22 cellular contexts compared by ENCODE assay signal in the genomic region with DNA sequence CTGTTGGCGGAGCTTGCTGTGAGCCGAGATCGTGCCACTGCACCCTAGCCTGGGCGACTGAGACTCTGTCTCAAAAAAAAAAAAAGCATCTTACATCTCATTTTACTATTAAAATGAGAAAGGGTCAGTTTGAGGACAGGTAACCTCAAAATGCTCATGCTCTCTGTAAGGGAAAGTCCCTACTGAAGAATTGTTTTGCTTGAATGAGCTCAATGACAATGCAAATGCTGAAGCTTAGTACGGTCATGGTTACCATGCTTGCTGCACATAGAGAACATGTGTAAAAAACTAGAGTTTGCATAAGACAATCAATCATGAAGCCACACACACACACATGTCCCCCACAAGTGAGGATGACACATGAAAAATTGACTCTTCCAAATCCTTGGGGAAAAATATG.
DNase-seq lines count a peak whose midpoint lies in the region; ATAC-seq, FAIRE-seq and TF ChIP-seq lines count a peak whose summit lies in the region.
"Had no signal": no experiment of that assay in that cellular context is flagged by ENCODE, and none has a peak within 500 bp of the region (broad histone marks: within the 10 kb centered on the region; RNA-seq: fewer than 3 reads in every experiment).

No MANE protein-coding gene starts in this region.

- in situ Hi-C loops in GM23248 (cut with MboI), result no loop called here

- H3F3A ChIP-seq in GM23248 (ENCODE audit: insufficient read depth), result peaks cover 54% of the 10 kb centered on the region

- intact Hi-C loops in naive thymus-derived CD4-positive, alpha-beta T cell (cut with micrococcal nuclease), result no loop called here

- no peaks in the 10 kb centered on the region for H3K27me3 ChIP-seq in GM23248 (replicated peaks; ENCODE audit: insufficient read depth)
- H3K27me3 ChIP-seq in naive thymus-derived CD4-positive, alpha-beta T cell (ENCODE audit: control insufficient read depth in 2 of 2, insufficient read depth in 2 of 2, low read length in 2 of 2), result no peaks in the 10 kb centered on the region
- H3K27me3 ChIP-seq: right atrium auricular region had no signal

- no peak overlapping the region for H3K4me2 ChIP-seq in GM23248 (ENCODE audit: unreplicated experiment)

- H3K9me2 ChIP-seq in GM23248 (ENCODE audit: insufficient read depth), result no peaks in the 10 kb centered on the region

- CTCF ChIA-PET in naive thymus-derived CD4-positive, alpha-beta T cell (lab: Charles Lee), result no interaction called here

- H3K27ac Mint-ChIP-seq in naive thymus-derived CD4-positive, alpha-beta T cell, result no peak overlapping the region
- H3K27ac Mint-ChIP-seq: brain; T-helper 1 cell treated with Interleukin-12 subunit alpha and Interleukin-12 subunit beta and Interleukin-4 antibody, amounts not matched to agents 30 μg/mL and 1 μg/mL, for 36 hours had no signal

- H3K27me3 Mint-ChIP-seq in naive thymus-derived CD4-positive, alpha-beta T cell, result peaks cover 0 to 16% (median 12%) of the 10 kb centered on the region in 5 donors
- H3K27me3 Mint-ChIP-seq: brain had no signal

- H3K27ac ChIP-seq in GM23248, result peak overlapping the region; percentile 100
- H3K27ac ChIP-seq in naive thymus-derived CD4-positive, alpha-beta T cell (ENCODE audit: low read depth, low read length), result no peak overlapping the region
- H3K27ac ChIP-seq: right atrium auricular region had no signal

- ATAC-seq in HG03439 (IDR thresholded peaks at IDR 0.05; ENCODE audit: unreplicated experiment), result peak; percentile 71
- ATAC-seq in naive thymus-derived CD4-positive, alpha-beta T cell, result no peak
- ATAC-seq: esophagus mucosa, Right ventricle myocardium inferior had no signal

- H3K79me2 ChIP-seq in GM23248 (ENCODE audit: insufficient read depth), result no peaks in the 10 kb centered on the region

- no peak for TF ChIP-seq POLR2A in GM12891 (IDR thresholded peaks at IDR 0.05; ENCODE audit: low read depth, low read length)

- no peak for DNase-seq in GM12891 (ENCODE audit: insufficient read length, low spot score)
- DNase-seq in GM23248, result peak; percentile 39
- DNase-seq in germinal center (ENCODE audit: low spot score), result peak; percentile 17
- no peak for DNase-seq in NCI-H1092 treated with DMSO at 0.1 percent for 48 hours (lab: John Stamatoyannopoulos, UW)
- DNase-seq in naive thymus-derived CD4-positive, alpha-beta T cell, result no peak
- DNase-seq in NCI-H2196 treated with DMSO at 0.1 percent for 48 hours (lab: John Stamatoyannopoulos, UW; ENCODE audit: unreplicated experiment), result no peak
- no peak for DNase-seq in ecto neural progenitor cell (ENCODE audit: low spot score)
- DNase-seq: activated CD4-positive, alpha-beta T cell treated with anti-CD3 and anti-CD28 coated beads for 1 hour; activated naive CD4-positive, alpha-beta T cell treated with anti-CD3 and anti-CD28 coated beads, Interleukin-2, amount 50 U/mL, for 16 hours; Caco-2; dermis blood vessel endothelial cell; glutamatergic neuron; IMR-90; NCI-H774 had no signal

- H3K9me3 Mint-ChIP-seq in naive thymus-derived CD4-positive, alpha-beta T cell, result peaks cover 0 to 12% (median 0%) of the 10 kb centered on the region in 11 donors
- H3K9me3 Mint-ChIP-seq: T-helper 1 cell treated with Interleukin-12 subunit alpha and Interleukin-12 subunit beta and Interleukin-4 antibody, amounts not matched to agents 30 μg/mL and 1 μg/mL, for 36 hours had no signal

- POLR2A ChIA-PET in naive thymus-derived CD4-positive, alpha-beta T cell (lab: Charles Lee), result no interaction called here

- no peaks in the 10 kb centered on the region for H3K36me3 ChIP-seq in GM23248 (ENCODE audit: low read depth)
- H3K36me3 ChIP-seq in naive thymus-derived CD4-positive, alpha-beta T cell (ENCODE audit: control insufficient read depth in 2 of 3, insufficient read depth in 3 of 3, low read length in 3 of 3), result no peaks in the 10 kb centered on the region
- H3K36me3 ChIP-seq: HAP-1, right atrium auricular region had no signal

- H3K4me1 ChIP-seq in GM23248 (ENCODE audit: insufficient read depth), result peaks cover 45% of the 10 kb centered on the region
- no peaks in the 10 kb centered on the region for H3K4me1 ChIP-seq in naive thymus-derived CD4-positive, alpha-beta T cell (ENCODE audit: control insufficient read depth in 2 of 2, insufficient read depth in 2 of 2, low read length in 2 of 2)
- H3K4me1 ChIP-seq: Caco-2, HAP-1, right atrium auricular region had no signal

- no peak overlapping the region for H2AFZ ChIP-seq in GM23248

- H3K9ac ChIP-seq in GM23248, result peak overlapping the region; percentile 8; the same call in 1 of the 2 replicates

- no peaks in the 10 kb centered on the region for H3K9me3 ChIP-seq in GM23248 (ENCODE audit: low read depth)
- no peaks in the 10 kb centered on the region for H3K9me3 ChIP-seq in naive thymus-derived CD4-positive, alpha-beta T cell (ENCODE audit: control insufficient read depth in 2 of 3, low read length in 3 of 3)
- H3K9me3 ChIP-seq: Caco-2, HAP-1, right atrium auricular region had no signal

- no peaks in the 10 kb centered on the region for H3K36me3 Mint-ChIP-seq in naive thymus-derived CD4-positive, alpha-beta T cell
- H3K36me3 Mint-ChIP-seq: brain had no signal

- H3K4me3 Mint-ChIP-seq in naive thymus-derived CD4-positive, alpha-beta T cell, result no peak overlapping the region
- H3K4me3 Mint-ChIP-seq: brain; T-helper 1 cell treated with Interleukin-12 subunit alpha and Interleukin-12 subunit beta and Interleukin-4 antibody, amounts not matched to agents 30 μg/mL and 1 μg/mL, for 36 hours had no signal

- FAIRE-seq in GM12891 (lab: Jason Lieb, UNC), result no peak
- FAIRE-seq: islet of Langerhans had no signal

- no peaks in the 10 kb centered on the region for H4K20me1 ChIP-seq in GM23248 (ENCODE audit: insufficient read depth)

- WGBS in GM23248 (ENCODE audit: low coverage in 1 of 2, low lambda C conversion rate in 2 of 2, missing lambda C conversion rate in 2 of 2), 2 experiments, result 44 to 48% methylated on average over 3 to 5 of the region's 5 CpGs

- H3K4me1 Mint-ChIP-seq in naive thymus-derived CD4-positive, alpha-beta T cell, result peaks cover 0 to 2% (median 0%) of the 10 kb centered on the region in 7 donors
- H3K4me1 Mint-ChIP-seq: brain had no signal

- no peak overlapping the region for H3K4me3 ChIP-seq in GM23248
- no peak overlapping the region for H3K4me3 ChIP-seq in naive thymus-derived CD4-positive, alpha-beta T cell (ENCODE audit: low read length)
- H3K4me3 ChIP-seq: HAP-1, right atrium auricular region had no signal

TF ChIP-seq in GM12891, 5 proteins besides CTCF, POLR2A, EP300 and RAD21:
- TF ChIP-seq TAF1 (IDR thresholded peaks at IDR 0.05; ENCODE audit: low read depth, low read length) (no peak), PAX5 (IDR thresholded peaks at IDR 0.05; ENCODE audit: insufficient read depth, low read length, severe bottlenecking) (no peak), SPI1 (IDR thresholded peaks at IDR 0.05; ENCODE audit: low read depth, low read length) (no peak), POU2F2 (IDR thresholded peaks at IDR 0.05; ENCODE audit: low read depth, low read length) (peak; percentile 43; the same call in 1 of the 2 replicates)
TF ChIP-seq in GM12891: peak in this region for 1.

Comparison
In these comparisons a context has a peak if more than half of its experiments do, and no peak if none do; other contexts are left out.
1. DNase-seq: peak in GM23248 (single experiment) and germinal center (single experiment); none in GM12891 (single experiment), NCI-H1092 treated with DMSO at 0.1 percent for 48 hours (single experiment), naive thymus-derived CD4-positive, alpha-beta T cell (0 of 9), NCI-H2196 treated with DMSO at 0.1 percent for 48 hours (single experiment) and ecto neural progenitor cell (single experiment).